11 cellular contexts compared by ENCODE assay signal in genomic region chr12:14892726-14893442, GRCh38. TPM values are rescaled to one million over a fixed set of nuclear protein-coding genes. Genes with fewer than 3 reads are reported as not detected.
DNase-seq lines count a peak whose midpoint lies in the region; ATAC-seq and TF ChIP-seq lines count a peak whose summit lies in the region.
"Had no signal": no experiment of that assay in that cellular context is flagged by ENCODE, and none has a peak within 500 bp of the region (broad histone marks: within the 10 kb centered on the region; RNA-seq: fewer than 3 reads in every experiment).

No MANE protein-coding gene starts in this region.

- H3K36me3 ChIP-seq in ovary, result no peaks in the 10 kb centered on the region

- H3K27ac Mint-ChIP-seq in activated CD8-positive, alpha-beta T cell treated with anti-CD3 and anti-CD28 coated beads, Interleukin-2, amount 10 ng/mL, durations not matched to agents 7 days and 5 days, result no peak overlapping the region
- H3K27ac Mint-ChIP-seq: memory B cell had no signal

- H3K4me1 ChIP-seq in ovary (ENCODE audit: insufficient read depth), result peaks cover 9% of the 10 kb centered on the region

- H3K27ac ChIP-seq in ovary, result peak overlapping the region; percentile 31 to 74

- no peaks in the 10 kb centered on the region for H3K9me3 Mint-ChIP-seq in activated CD8-positive, alpha-beta T cell treated with anti-CD3 and anti-CD28 coated beads, Interleukin-2, amount 10 ng/mL, durations not matched to agents 7 days and 5 days (ENCODE audit: insufficient read depth)
- H3K9me3 Mint-ChIP-seq: memory B cell had no signal

- no peak for ATAC-seq in GM18517 (IDR thresholded peaks at IDR 0.05; ENCODE audit: unreplicated experiment)
- no peak for ATAC-seq in activated CD8-positive, alpha-beta T cell treated with anti-CD3 and anti-CD28 coated beads, Interleukin-2, amount 10 ng/mL, durations not matched to agents 7 days and 5 days

- peaks cover 9% of the 10 kb centered on the region for H3K27me3 Mint-ChIP-seq in activated CD8-positive, alpha-beta T cell treated with anti-CD3 and anti-CD28 coated beads, Interleukin-2, amount 10 ng/mL, durations not matched to agents 7 days and 5 days (ENCODE audit: low read depth)

- H3K4me1 Mint-ChIP-seq in activated CD8-positive, alpha-beta T cell treated with anti-CD3 and anti-CD28 coated beads, Interleukin-2, amount 10 ng/mL, durations not matched to agents 7 days and 5 days (ENCODE audit: low read depth), result no peaks in the 10 kb centered on the region
- H3K4me1 Mint-ChIP-seq: memory B cell had no signal

- CTCF ChIA-PET in GM10248 (lab: Yijun Ruan, JAX), result interaction anchor here (0.7 to 3.0 kb wide), 5 partner anchors 9 to 22 kb away, joined by 3 to 14 read pairs (median 4); no protein-coding TSS in a partner anchor
- CTCF ChIA-PET in activated CD8-positive, alpha-beta T cell treated with anti-CD3 and anti-CD28 coated beads, Interleukin-2, amount 10 ng/mL, durations not matched to agents 7 days and 5 days (lab: Charles Lee), result interaction anchor here (1.0 to 1.6 kb wide), 2 partner anchors 47 to 102 kb away, joined by 3 to 4 read pairs; no protein-coding TSS in a partner anchor

- POLR2A ChIA-PET in GM10248 (lab: Yijun Ruan, JAX), result no interaction called here
- POLR2A ChIA-PET in activated CD8-positive, alpha-beta T cell treated with anti-CD3 and anti-CD28 coated beads, Interleukin-2, amount 10 ng/mL, durations not matched to agents 7 days and 5 days (lab: Charles Lee), result no interaction called here

- WGBS in ovary, 3 donors, result 15 to 18% (median 18%) methylated on average over 6 of the region's 6 CpGs

- intact Hi-C loops in ovary (cut with DNase I), result loop anchor here in 3 of 4 donors (2.0 to 10.0 kb wide), 4 partner anchors 48 to 62 kb away; partner anchors contain the start of gene ART4 (in 1 of the 3)

- TF ChIP-seq POLR2A in ovary (IDR thresholded peaks at IDR 0.05), result no peak

- no peaks in the 10 kb centered on the region for H3K9me3 ChIP-seq in ovary

- H3K4me3 ChIP-seq in ovary, result no peak overlapping the region

- peak in 2 of 3 donors; percentile 29 to 34 for TF ChIP-seq CTCF in ovary (IDR thresholded peaks at IDR 0.05)
- TF ChIP-seq CTCF in GM10248 (IDR thresholded peaks at IDR 0.05; ENCODE audit: control extremely low read depth, extremely low read depth, low read depth, missing control alignments), result no peak

- H3K27me3 ChIP-seq in ovary, result no peaks in the 10 kb centered on the region

- no peaks in the 10 kb centered on the region for H3K36me3 Mint-ChIP-seq in activated CD8-positive, alpha-beta T cell treated with anti-CD3 and anti-CD28 coated beads, Interleukin-2, amount 10 ng/mL, durations not matched to agents 7 days and 5 days (ENCODE audit: low read depth)
- H3K36me3 Mint-ChIP-seq: memory B cell had no signal

- H3K4me3 Mint-ChIP-seq in activated CD8-positive, alpha-beta T cell treated with anti-CD3 and anti-CD28 coated beads, Interleukin-2, amount 10 ng/mL, durations not matched to agents 7 days and 5 days, result no peak overlapping the region
- H3K4me3 Mint-ChIP-seq: memory B cell had no signal

- DNase-seq in D341Med (ENCODE audit: low spot score), result peak; percentile 54
- peak; percentile 33 for DNase-seq in OCI-M1 (lab: John Stamatoyannopoulos, UW)
- DNase-seq in fibroblast of the conjunctiva (ENCODE audit: low read depth), result peak; percentile 47
- peak; percentile 56 to 85 (median 74) for DNase-seq in ovary
- DNase-seq in GM10248 (ENCODE audit: extremely low spot score), result no peak
- no peak for DNase-seq in NCI-H1048 (lab: John Stamatoyannopoulos, UW)
- DNase-seq in activated CD8-positive, alpha-beta T cell treated with anti-CD3 and anti-CD28 coated beads, Interleukin-2, amount 10 ng/mL, durations not matched to agents 7 days and 5 days, result no peak
- DNase-seq: amniotic stem cell, T1000 had no signal

- no peak for TF ChIP-seq EP300 in ovary (IDR thresholded peaks at IDR 0.05)

RNA-seq across cellular contexts. Expression of gene MGP, which starts 7.2 kb away (rescaled TPM):
- 1,000 to 10,000 TPM in 1 of 7 donors, 100 to 1,000 TPM in 6; 109 to 1,029 (median 431) TPM for total RNA-seq in ovary
- 1,000 to 10,000 TPM in 1 of 2 donors, 100 to 1,000 TPM in 1; 259 to 2,243 TPM for polyA plus RNA-seq in ovary
- total RNA-seq in activated CD8-positive, alpha-beta T cell treated with anti-CD3 and anti-CD28 coated beads, Interleukin-2, amount 10 ng/mL, durations not matched to agents 7 days and 5 days, result under 1 TPM; 0.21 to 0.34 TPM

RNA-seq across cellular contexts. Expression of gene ERP27, which starts 45.5 kb away (rescaled TPM):
- total RNA-seq in ovary, result 10 to 100 TPM in 1 of 7 donors, 1 to 10 TPM in 4, under 1 TPM in 1, not detected in 1; 0.35 to 83.8 (median 1.9) TPM
- 1 to 10 TPM in 1 of 2 donors, under 1 TPM in 1; 0.64 to 2.0 TPM for polyA plus RNA-seq in ovary
- 1 to 10 TPM; 7.9 to 8.7 TPM for total RNA-seq in activated CD8-positive, alpha-beta T cell treated with anti-CD3 and anti-CD28 coated beads, Interleukin-2, amount 10 ng/mL, durations not matched to agents 7 days and 5 days

RNA-seq across cellular contexts. Expression of gene ART4, which starts 49.6 kb away (rescaled TPM):
- 1 to 10 TPM in 2 of 7 donors, under 1 TPM in 5; 0.05 to 3.3 (median 0.41) TPM for total RNA-seq in ovary
- 1 to 10 TPM in 1 of 2 donors, under 1 TPM in 1; 0.69 to 5.6 TPM for polyA plus RNA-seq in ovary
- not detected for total RNA-seq in activated CD8-positive, alpha-beta T cell treated with anti-CD3 and anti-CD28 coated beads, Interleukin-2, amount 10 ng/mL, durations not matched to agents 7 days and 5 days

Comparison
In these comparisons a context has a peak if more than half of its experiments do, and no peak if none do; other contexts are left out.
1. DNase-seq: peak in D341Med (single experiment), OCI-M1 (single experiment), fibroblast of the conjunctiva (single experiment) and ovary (5 of 5); none in GM10248 (single experiment), NCI-H1048 (single experiment) and activated CD8-positive, alpha-beta T cell treated with anti-CD3 and anti-CD28 coated beads, Interleukin-2, amount 10 ng/mL, durations not matched to agents 7 days and 5 days (single experiment).
2. RNA of gene MGP, which starts 7.2 kb away (total RNA-seq): 109 to 1,029 TPM in ovary; 0.21 to 0.34 TPM in activated CD8-positive, alpha-beta T cell treated with anti-CD3 and anti-CD28 coated beads, Interleukin-2, amount 10 ng/mL, durations not matched to agents 7 days and 5 days; every median in the first group is over 10 times any median in the second.